ENCODE assay signal across 1 cellular context in the genomic region with DNA sequence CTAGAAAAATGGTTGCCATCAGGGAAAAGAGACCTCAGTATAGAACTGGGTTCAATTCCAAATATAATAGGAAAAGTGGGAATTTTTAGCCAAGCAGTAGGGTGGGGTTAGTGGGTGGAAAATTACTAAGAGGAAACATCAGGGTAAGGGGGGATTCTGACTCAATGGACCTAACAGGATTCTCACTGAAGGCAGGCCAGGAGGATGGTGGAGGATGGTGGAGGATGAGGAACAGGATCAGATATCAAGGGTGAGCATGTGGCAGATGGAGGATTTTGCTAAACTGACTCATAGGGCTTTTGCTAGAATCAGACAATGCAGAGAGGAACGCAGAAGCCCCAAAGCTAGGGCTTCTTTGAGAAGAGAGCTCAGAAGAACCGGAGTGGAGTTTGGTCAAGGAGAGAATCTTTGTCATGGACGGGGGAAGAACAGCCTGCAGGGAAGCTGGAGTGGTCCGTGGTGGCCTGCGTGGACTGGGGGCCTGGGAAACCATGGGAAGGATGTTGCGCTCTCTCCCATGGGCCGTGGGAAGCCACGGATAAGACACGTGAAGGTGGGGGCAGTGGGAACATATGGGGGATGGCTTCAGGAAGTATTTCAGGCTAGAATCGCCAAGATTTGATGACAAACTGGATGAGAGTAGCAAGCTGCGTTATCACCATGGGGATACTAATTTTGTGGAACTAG.
TF ChIP-seq lines count a peak whose summit lies in the region.

No MANE protein-coding gene starts in this region.

TF ChIP-seq in K562, 482 proteins besides CTCF, POLR2A, EP300 and RAD21 (continued from another document):
- TF ChIP-seq, protein P1, sequence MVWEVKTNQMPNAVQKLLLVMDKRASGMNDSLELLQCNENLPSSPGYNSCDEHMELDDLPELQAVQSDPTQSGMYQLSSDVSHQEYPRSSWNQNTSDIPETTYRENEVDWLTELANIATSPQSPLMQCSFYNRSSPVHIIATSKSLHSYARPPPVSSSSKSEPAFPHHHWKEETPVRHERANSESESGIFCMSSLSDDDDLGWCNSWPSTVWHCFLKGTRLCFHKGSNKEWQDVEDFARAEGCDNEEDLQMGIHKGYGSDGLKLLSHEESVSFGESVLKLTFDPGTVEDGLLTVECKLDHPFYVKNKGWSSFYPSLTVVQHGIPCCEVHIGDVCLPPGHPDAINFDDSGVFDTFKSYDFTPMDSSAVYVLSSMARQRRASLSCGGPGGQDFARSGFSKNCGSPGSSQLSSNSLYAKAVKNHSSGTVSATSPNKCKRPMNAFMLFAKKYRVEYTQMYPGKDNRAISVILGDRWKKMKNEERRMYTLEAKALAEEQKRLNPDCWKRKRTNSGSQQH (CRISPR knock-in tag; IDR thresholded peaks at IDR 0.05), result 0 out of 2 replicates have a peak, but pooled peaks have one; percentile 65
- TF ChIP-seq, protein P2, sequence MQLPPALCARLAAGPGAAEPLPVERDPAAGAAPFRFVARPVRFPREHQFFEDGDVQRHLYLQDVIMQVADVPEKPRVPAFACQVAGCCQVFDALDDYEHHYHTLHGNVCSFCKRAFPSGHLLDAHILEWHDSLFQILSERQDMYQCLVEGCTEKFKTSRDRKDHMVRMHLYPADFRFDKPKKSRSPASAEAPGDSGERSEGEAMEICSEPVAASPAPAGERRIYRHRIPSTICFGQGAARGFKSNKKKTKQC (CRISPR knock-in tag; IDR thresholded peaks at IDR 0.05), result no peak
- TF ChIP-seq CTBP1 (IDR thresholded peaks at IDR 0.05; ENCODE audit: borderline replicate concordance) (0 out of 2 replicates have a peak, but pooled peaks have one; percentile 8), FOSL1 (tag; conservative IDR thresholded peaks at IDR 0.05) (0 out of 2 replicates have a peak, but pooled peaks have one; percentile 30), ZNF316 (IDR thresholded peaks at IDR 0.05) (peak; percentile 79), RBM25 (IDR thresholded peaks at IDR 0.05; ENCODE audit: low read depth, low read length, severe bottlenecking) (no peak), ZNF263 (CRISPR knock-in tag; IDR thresholded peaks at IDR 0.05; ENCODE audit: borderline replicate concordance) (0 out of 2 replicates have a peak, but pooled peaks have one; percentile 25), ZNF165 (CRISPR knock-in tag; IDR thresholded peaks at IDR 0.05; ENCODE audit: borderline replicate concordance) (no peak), HIVEP1 (CRISPR knock-in tag; IDR thresholded peaks at IDR 0.05) (no peak), ZNF699 (CRISPR knock-in tag; IDR thresholded peaks at IDR 0.05; ENCODE audit: insufficient replicate concordance) (no peak), CBFA2T3 (IDR thresholded peaks at IDR 0.05) (peak; percentile 44), SMAD3 (CRISPR knock-in tag; conservative IDR thresholded peaks at IDR 0.05) (0 out of 2 replicates have a peak, but pooled peaks have one; percentile 30), TRIM28 (IDR thresholded peaks at IDR 0.05) (peak; percentile 78), CBX2 (IDR thresholded peaks at IDR 0.05; ENCODE audit: insufficient read depth, low read length, poor library complexity, severe bottlenecking) (no peak), ZNF175 (CRISPR knock-in tag; IDR thresholded peaks at IDR 0.05; ENCODE audit: low read depth) (0 out of 2 replicates have a peak, but pooled peaks have one; percentile 44), PTBP1 (IDR thresholded peaks at IDR 0.05; ENCODE audit: low read depth, low read length) (no peak), FOS (IDR thresholded peaks at IDR 0.05; ENCODE audit: extremely low read depth, insufficient read length) (no peak), PCBP2 (IDR thresholded peaks at IDR 0.05; ENCODE audit: low read depth, low read length, poor library complexity, severe bottlenecking) (no peak), NR2C1 (IDR thresholded peaks at IDR 0.05) (no peak), NR2C1 (tag; IDR thresholded peaks at IDR 0.05) (0 out of 2 replicates have a peak, but pooled peaks have one; percentile 25), KDM1A (IDR thresholded peaks at IDR 0.05) (peak in 1 of 2 experiments; percentile 44; a peak in 1 of 4 replicates)
- TF ChIP-seq, protein P3, sequence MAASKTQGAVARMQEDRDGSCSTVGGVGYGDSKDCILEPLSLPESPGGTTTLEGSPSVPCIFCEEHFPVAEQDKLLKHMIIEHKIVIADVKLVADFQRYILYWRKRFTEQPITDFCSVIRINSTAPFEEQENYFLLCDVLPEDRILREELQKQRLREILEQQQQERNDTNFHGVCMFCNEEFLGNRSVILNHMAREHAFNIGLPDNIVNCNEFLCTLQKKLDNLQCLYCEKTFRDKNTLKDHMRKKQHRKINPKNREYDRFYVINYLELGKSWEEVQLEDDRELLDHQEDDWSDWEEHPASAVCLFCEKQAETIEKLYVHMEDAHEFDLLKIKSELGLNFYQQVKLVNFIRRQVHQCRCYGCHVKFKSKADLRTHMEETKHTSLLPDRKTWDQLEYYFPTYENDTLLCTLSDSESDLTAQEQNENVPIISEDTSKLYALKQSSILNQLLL (CRISPR knock-in tag; IDR thresholded peaks at IDR 0.05; ENCODE audit: borderline replicate concordance), result no peak
- TF ChIP-seq, protein P4, sequence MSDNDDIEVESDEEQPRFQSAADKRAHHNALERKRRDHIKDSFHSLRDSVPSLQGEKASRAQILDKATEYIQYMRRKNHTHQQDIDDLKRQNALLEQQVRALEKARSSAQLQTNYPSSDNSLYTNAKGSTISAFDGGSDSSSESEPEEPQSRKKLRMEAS (CRISPR knock-in tag; IDR thresholded peaks at IDR 0.05), result peak; percentile 12; the same call in 1 of the 2 replicates
- TF ChIP-seq, protein P5, sequence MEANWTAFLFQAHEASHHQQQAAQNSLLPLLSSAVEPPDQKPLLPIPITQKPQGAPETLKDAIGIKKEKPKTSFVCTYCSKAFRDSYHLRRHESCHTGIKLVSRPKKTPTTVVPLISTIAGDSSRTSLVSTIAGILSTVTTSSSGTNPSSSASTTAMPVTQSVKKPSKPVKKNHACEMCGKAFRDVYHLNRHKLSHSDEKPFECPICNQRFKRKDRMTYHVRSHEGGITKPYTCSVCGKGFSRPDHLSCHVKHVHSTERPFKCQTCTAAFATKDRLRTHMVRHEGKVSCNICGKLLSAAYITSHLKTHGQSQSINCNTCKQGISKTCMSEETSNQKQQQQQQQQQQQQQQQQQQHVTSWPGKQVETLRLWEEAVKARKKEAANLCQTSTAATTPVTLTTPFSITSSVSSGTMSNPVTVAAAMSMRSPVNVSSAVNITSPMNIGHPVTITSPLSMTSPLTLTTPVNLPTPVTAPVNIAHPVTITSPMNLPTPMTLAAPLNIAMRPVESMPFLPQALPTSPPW (CRISPR knock-in tag; IDR thresholded peaks at IDR 0.05), result 0 out of 2 replicates have a peak, but pooled peaks have one; percentile 19
- TF ChIP-seq, protein P6, sequence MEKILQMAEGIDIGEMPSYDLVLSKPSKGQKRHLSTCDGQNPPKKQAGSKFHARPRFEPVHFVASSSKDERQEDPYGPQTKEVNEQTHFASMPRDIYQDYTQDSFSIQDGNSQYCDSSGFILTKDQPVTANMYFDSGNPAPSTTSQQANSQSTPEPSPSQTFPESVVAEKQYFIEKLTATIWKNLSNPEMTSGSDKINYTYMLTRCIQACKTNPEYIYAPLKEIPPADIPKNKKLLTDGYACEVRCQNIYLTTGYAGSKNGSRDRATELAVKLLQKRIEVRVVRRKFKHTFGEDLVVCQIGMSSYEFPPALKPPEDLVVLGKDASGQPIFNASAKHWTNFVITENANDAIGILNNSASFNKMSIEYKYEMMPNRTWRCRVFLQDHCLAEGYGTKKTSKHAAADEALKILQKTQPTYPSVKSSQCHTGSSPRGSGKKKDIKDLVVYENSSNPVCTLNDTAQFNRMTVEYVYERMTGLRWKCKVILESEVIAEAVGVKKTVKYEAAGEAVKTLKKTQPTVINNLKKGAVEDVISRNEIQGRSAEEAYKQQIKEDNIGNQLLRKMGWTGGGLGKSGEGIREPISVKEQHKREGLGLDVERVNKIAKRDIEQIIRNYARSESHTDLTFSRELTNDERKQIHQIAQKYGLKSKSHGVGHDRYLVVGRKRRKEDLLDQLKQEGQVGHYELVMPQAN (IDR thresholded peaks at IDR 0.05; ENCODE audit: borderline replicate concordance), result no peak
- TF ChIP-seq, protein P7, sequence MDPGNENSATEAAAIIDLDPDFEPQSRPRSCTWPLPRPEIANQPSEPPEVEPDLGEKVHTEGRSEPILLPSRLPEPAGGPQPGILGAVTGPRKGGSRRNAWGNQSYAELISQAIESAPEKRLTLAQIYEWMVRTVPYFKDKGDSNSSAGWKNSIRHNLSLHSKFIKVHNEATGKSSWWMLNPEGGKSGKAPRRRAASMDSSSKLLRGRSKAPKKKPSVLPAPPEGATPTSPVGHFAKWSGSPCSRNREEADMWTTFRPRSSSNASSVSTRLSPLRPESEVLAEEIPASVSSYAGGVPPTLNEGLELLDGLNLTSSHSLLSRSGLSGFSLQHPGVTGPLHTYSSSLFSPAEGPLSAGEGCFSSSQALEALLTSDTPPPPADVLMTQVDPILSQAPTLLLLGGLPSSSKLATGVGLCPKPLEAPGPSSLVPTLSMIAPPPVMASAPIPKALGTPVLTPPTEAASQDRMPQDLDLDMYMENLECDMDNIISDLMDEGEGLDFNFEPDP (CRISPR knock-in tag; IDR thresholded peaks at IDR 0.05), result no peak
- TF ChIP-seq, protein P8, sequence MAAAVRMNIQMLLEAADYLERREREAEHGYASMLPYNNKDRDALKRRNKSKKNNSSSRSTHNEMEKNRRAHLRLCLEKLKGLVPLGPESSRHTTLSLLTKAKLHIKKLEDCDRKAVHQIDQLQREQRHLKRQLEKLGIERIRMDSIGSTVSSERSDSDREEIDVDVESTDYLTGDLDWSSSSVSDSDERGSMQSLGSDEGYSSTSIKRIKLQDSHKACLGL (CRISPR knock-in tag; IDR thresholded peaks at IDR 0.05; ENCODE audit: borderline replicate concordance, poor library complexity, severe bottlenecking), result no peak
